21 cellular contexts compared by ENCODE assay signal in genomic region chr19:13040232-13040915, GRCh38. TPM values are rescaled to one million over a fixed set of nuclear protein-coding genes. Genes with fewer than 3 reads are reported as not detected.
DNase-seq lines count a peak whose midpoint lies in the region; ATAC-seq and TF ChIP-seq lines count a peak whose summit lies in the region.
"Had no signal": no experiment of that assay in that cellular context is flagged by ENCODE, and none has a peak within 500 bp of the region (broad histone marks: within the 10 kb centered on the region; RNA-seq: fewer than 3 reads in every experiment).

No MANE protein-coding gene starts in this region.

- H3K27me3 Mint-ChIP-seq in MCF 10A (ENCODE audit: insufficient read depth, unreplicated experiment) = no peaks in the 10 kb centered on the region
- H3K27me3 Mint-ChIP-seq: activated naive CD4-positive, alpha-beta T cell treated with anti-CD3 and anti-CD28 coated beads, Interleukin-2, amount 50 U/mL, for 24 hours had no signal

- 60% methylated on average over 15 of the region's 15 CpGs for WGBS in right cardiac atrium
- WGBS in sigmoid colon, 2 donors = 82 to 89% methylated on average over 15 of the region's 15 CpGs

- H3K4me1 Mint-ChIP-seq in MCF 10A (ENCODE audit: insufficient read depth, unreplicated experiment) = peaks cover 28% of the 10 kb centered on the region

- H3K9me3 Mint-ChIP-seq in MCF 10A (ENCODE audit: unreplicated experiment) = no peaks in the 10 kb centered on the region
- H3K9me3 Mint-ChIP-seq: activated naive CD4-positive, alpha-beta T cell treated with anti-CD3 and anti-CD28 coated beads, Interleukin-2, amount 50 U/mL, for 24 hours had no signal

- H3K4me3 ChIP-seq in breast epithelium (peak overlapping the region in 1 of 3 donors; percentile 26), right cardiac atrium (ENCODE audit: low read length) (no peak overlapping the region), sigmoid colon (peak overlapping the region in 1 of 4 donors; percentile 5), vagina (no peak overlapping the region)

- POLR2A ChIA-PET in MCF 10A (lab: Yijun Ruan, JAX) = interaction anchor here (0.6 to 1.1 kb wide), 5 partner anchors 16 to 1950 kb away, joined by 3 read pairs; no protein-coding TSS in a partner anchor

- H3K27me3 ChIP-seq in breast epithelium = no peaks in the 10 kb centered on the region
- no peaks in the 10 kb centered on the region for H3K27me3 ChIP-seq in right cardiac atrium (ENCODE audit: control insufficient read depth, insufficient read depth)
- H3K27me3 ChIP-seq in sigmoid colon = no peaks in the 10 kb centered on the region
- H3K27me3 ChIP-seq in vagina = no peaks in the 10 kb centered on the region

- peaks cover 5% of the 10 kb centered on the region for H3K36me3 Mint-ChIP-seq in MCF 10A (ENCODE audit: insufficient read depth, unreplicated experiment)
- H3K36me3 Mint-ChIP-seq: activated naive CD4-positive, alpha-beta T cell treated with anti-CD3 and anti-CD28 coated beads, Interleukin-2, amount 50 U/mL, for 24 hours; CD4-positive, CD25-positive, alpha-beta regulatory T cell; IgD-negative memory B cell had no signal

- DNase-seq in breast epithelium (ENCODE audit: low spot score in 2 of 2) = no peak
- DNase-seq in MCF 10A (ENCODE audit: unreplicated experiment) = no peak
- peak in 1 of 3 donors; percentile 34 for DNase-seq in right cardiac atrium
- DNase-seq in sigmoid colon = no peak
- no peak for DNase-seq in vagina (ENCODE audit: extremely low spot score in 2 of 2)
- DNase-seq in activated CD4-positive, alpha-beta T cell treated with anti-CD3 and anti-CD28 coated beads, Interleukin-2, amount 50 U/mL, for 48 hours = no peak
- DNase-seq in NCI-H2081 treated with DMSO at 0.1 percent for 48 hours (lab: John Stamatoyannopoulos, UW) = no peak
- DNase-seq in NCI-H510A (lab: John Stamatoyannopoulos, UW) = no peak
- DNase-seq: 8988T; activated CD4-positive, alpha-beta T cell treated with anti-CD3 and anti-CD28 coated beads for 1 hour; activated CD8-positive, alpha-beta memory T cell treated with anti-CD3 and anti-CD28 coated beads, Interleukin-2, amount 50 U/mL, for 4 hours; CD4-positive, CD25-positive, alpha-beta regulatory T cell; central memory CD4-positive, alpha-beta T cell; glutamatergic neuron; H7; kidney; NCI-H1048; stimulated activated CD4-positive, alpha-beta T cell treated with anti-CD3 and anti-CD28 coated beads, Interleukin-2, amount 100 ng/mL, for 24 hours; T-helper 17 cell had no signal

- CTCF ChIA-PET in MCF 10A (lab: Yijun Ruan, JAX) = interaction anchor here (0.6 to 5.2 kb wide), 6 partner anchors 10 to 74 kb away, joined by 3 to 40 read pairs (median 6); no protein-coding TSS in a partner anchor

- TF ChIP-seq CTCF in breast epithelium (IDR thresholded peaks at IDR 0.05) (no peak), MCF 10A (IDR thresholded peaks at IDR 0.05; ENCODE audit: unreplicated experiment) (no peak), sigmoid colon (IDR thresholded peaks at IDR 0.05) (no peak), vagina (IDR thresholded peaks at IDR 0.05) (no peak)

- no peak for ATAC-seq in right cardiac atrium
- ATAC-seq: T-helper 17 cell had no signal

- H3K36me3 ChIP-seq in breast epithelium (no peaks in the 10 kb centered on the region), sigmoid colon (peaks cover 0 to 3% (median 0%) of the 10 kb centered on the region in 4 donors), vagina (no peaks in the 10 kb centered on the region)

- H3K9me3 ChIP-seq in breast epithelium = no peaks in the 10 kb centered on the region
- H3K9me3 ChIP-seq in right cardiac atrium (ENCODE audit: control insufficient read depth, low read length) = no peaks in the 10 kb centered on the region
- H3K9me3 ChIP-seq in sigmoid colon = no peaks in the 10 kb centered on the region
- H3K9me3 ChIP-seq in vagina = no peaks in the 10 kb centered on the region

- H3K27ac ChIP-seq in breast epithelium (peak overlapping the region; percentile 86 to 95), right cardiac atrium (ENCODE audit: low read length) (peak overlapping the region; percentile 66), sigmoid colon (peak overlapping the region; percentile 84 to 98 (median 95)), vagina (peak overlapping the region; percentile 99)

- no peak for TF ChIP-seq EP300 in sigmoid colon (IDR thresholded peaks at IDR 0.05)

- no TSS peak for BruUV-seq in MCF 10A (replicated peaks; lab: Mats Ljungman, UMichigan)

- H3K27ac Mint-ChIP-seq in MCF 10A (ENCODE audit: low read depth, unreplicated experiment) = no peak overlapping the region
- H3K27ac Mint-ChIP-seq: activated naive CD4-positive, alpha-beta T cell treated with anti-CD3 and anti-CD28 coated beads, Interleukin-2, amount 50 U/mL, for 24 hours; IgD-negative memory B cell; T-helper 17 cell had no signal

- TF ChIP-seq POLR2A in breast epithelium (IDR thresholded peaks at IDR 0.05) (no peak), sigmoid colon (IDR thresholded peaks at IDR 0.05) (no peak), vagina (IDR thresholded peaks at IDR 0.05) (no peak)

- H3K4me3 Mint-ChIP-seq in MCF 10A (ENCODE audit: unreplicated experiment) = no peak overlapping the region
- H3K4me3 Mint-ChIP-seq: activated naive CD4-positive, alpha-beta T cell treated with anti-CD3 and anti-CD28 coated beads, Interleukin-2, amount 50 U/mL, for 24 hours; CD4-positive, CD25-positive, alpha-beta regulatory T cell; IgD-negative memory B cell; T-helper 17 cell had no signal

- H3K4me1 ChIP-seq in breast epithelium = peaks cover 20 to 67% of the 10 kb centered on the region in 2 donors
- peaks cover 59% of the 10 kb centered on the region for H3K4me1 ChIP-seq in right cardiac atrium (ENCODE audit: control insufficient read depth, insufficient read depth, low read length)
- peaks cover 0 to 98% (median 94%) of the 10 kb centered on the region in 4 donors for H3K4me1 ChIP-seq in sigmoid colon
- H3K4me1 ChIP-seq in vagina = peaks cover 99% of the 10 kb centered on the region

- intact Hi-C loops in breast epithelium (cut with DNase I; ENCODE audit: low total_unique reads) = no loop called here
- intact Hi-C loops in MCF 10A (cut with micrococcal nuclease) = no loop called here
- intact Hi-C loops in right cardiac atrium (cut with DNase I) = no loop called here
- intact Hi-C loops in sigmoid colon (cut with DNase I) = no loop called here
- intact Hi-C loops in vagina (cut with DNase I) = no loop called here

RNA-seq across cellular contexts. Expression of gene NFIX, which starts 45.1 kb away (rescaled TPM):
- total RNA-seq in breast epithelium = 10 to 100 TPM; 43.6 to 53.9 (median 52.8) TPM
- 26.9 and 27.2 TPM in 2 replicates for total RNA-seq in MCF 10A (2022)
- total RNA-seq in right cardiac atrium = 100 to 1,000 TPM; 123 to 168 (median 156) TPM
- 67.4 TPM for polyA plus RNA-seq in right cardiac atrium
- 100 to 1,000 TPM in 1 of 4 donors, 10 to 100 TPM in 3; 44.1 to 104 (median 58.5) TPM for total RNA-seq in sigmoid colon
- 10 to 100 TPM; 10.6 to 28.2 (median 22.2) TPM for polyA plus RNA-seq in sigmoid colon
- total RNA-seq in vagina = 81.8 TPM
